In genomic region chr1:1359668-1360468, GRCh38 we compare ENCODE assay signal across 10 cellular contexts. TPM values are rescaled to one million over a fixed set of nuclear protein-coding genes. Genes with fewer than 3 reads are reported as not detected.
DNase-seq lines count a peak whose midpoint lies in the region; ATAC-seq and TF ChIP-seq lines count a peak whose summit lies in the region.
"Had no signal": no experiment of that assay in that cellular context is flagged by ENCODE, and none has a peak within 500 bp of the region (broad histone marks: within the 10 kb centered on the region; RNA-seq: fewer than 3 reads in every experiment).

No MANE protein-coding gene starts in this region.

- H3K27ac ChIP-seq in Panc1 (ENCODE audit: low read length) (peak overlapping the region; percentile 93), fibroblast of lung (ENCODE audit: insufficient read depth, low read length) (peak overlapping the region; percentile 96), neuronal stem cell (replicated peaks; ENCODE audit: low read length) (peak overlapping the region; percentile 88)
- H3K27ac ChIP-seq: HL-60 had no signal

- H4K8ac ChIP-seq in neuronal stem cell (ENCODE audit: low read depth, low read length) = no peak overlapping the region

- no peaks in the 10 kb centered on the region for H4K20me1 ChIP-seq in fibroblast of lung (ENCODE audit: control insufficient read depth, extremely low read depth, insufficient read depth, low read length)

- H2BK120ac ChIP-seq in neuronal stem cell (ENCODE audit: low read depth, low read length) = no peak overlapping the region

- H3K9me3 ChIP-seq in Panc1 (ENCODE audit: control insufficient read depth, insufficient read depth, low read depth, low read length) (no peaks in the 10 kb centered on the region), fibroblast of lung (ENCODE audit: control insufficient read depth, insufficient read depth, low read depth, low read length) (no peaks in the 10 kb centered on the region), neuronal stem cell (replicated peaks in 1 of 2; ENCODE audit: control insufficient read depth in 2 of 2, insufficient read depth in 1 of 2, low read depth in 1 of 2, low read length in 2 of 2) (no peaks in the 10 kb centered on the region)

- ATAC-seq in Panc1 = peak; percentile 13
- no peak for ATAC-seq in GM19463 (IDR thresholded peaks at IDR 0.05; ENCODE audit: unreplicated experiment)

- H3K14ac ChIP-seq in neuronal stem cell (ENCODE audit: low read length) = peak overlapping the region; percentile 48

- intact Hi-C loops in Panc1 (cut with micrococcal nuclease; ENCODE audit: unreplicated experiment) = no loop called here

- peak overlapping the region; percentile 65 for H3K9ac ChIP-seq in fibroblast of lung (ENCODE audit: insufficient read depth, low read length)
- H3K9ac ChIP-seq in neuronal stem cell (ENCODE audit: low read depth, low read length, poor library complexity) = peak overlapping the region; percentile 78

- peaks cover 33% of the 10 kb centered on the region for H3K79me2 ChIP-seq in fibroblast of lung (ENCODE audit: control insufficient read depth, insufficient read depth, low read length)

- peak overlapping the region; percentile 87 for H2BK12ac ChIP-seq in neuronal stem cell (ENCODE audit: low read length)

- H2AFZ ChIP-seq in fibroblast of lung (ENCODE audit: low read length) = no peak overlapping the region
- peak overlapping the region; percentile 74 for H2AFZ ChIP-seq in neuronal stem cell (ENCODE audit: low read length)

- peak overlapping the region; percentile 93 for H3K18ac ChIP-seq in neuronal stem cell (ENCODE audit: low read length)

- peak overlapping the region; percentile 70 for H2BK5ac ChIP-seq in neuronal stem cell (ENCODE audit: low read length)

- BruUV-seq in Panc1 (replicated peaks; lab: Mats Ljungman, UMichigan) = no TSS peak

- POLR2A ChIA-PET in Panc1 (lab: Charles Lee) = no interaction called here

- H2BK15ac ChIP-seq in neuronal stem cell (ENCODE audit: low read length) = peak overlapping the region; percentile 70

- peak overlapping the region; percentile 94 for H2AK5ac ChIP-seq in neuronal stem cell (ENCODE audit: low read depth, low read length)

- H3K4me1 ChIP-seq in Panc1 (ENCODE audit: control insufficient read depth, insufficient read depth, low read length) (peaks cover 57% of the 10 kb centered on the region), fibroblast of lung (ENCODE audit: control insufficient read depth, extremely low read depth, insufficient read depth, low read length) (peaks cover 32% of the 10 kb centered on the region), neuronal stem cell (ENCODE audit: control insufficient read depth in 2 of 2, insufficient read depth in 1 of 2, low read depth in 1 of 2, low read length in 2 of 2) (peaks cover 43 to 54% of the 10 kb centered on the region in 2 donors)

- no CpG with 5 or more reads among the region's 28 CpGs for WGBS in neuronal stem cell (ENCODE audit: extremely low coverage in 2 of 2, insufficient read length in 2 of 2, insufficient replicate concordance in 1 of 2), 2 donors

- H3K4me3 ChIP-seq in AG09309 (ENCODE audit: control insufficient read depth, low read depth, low read length) (peak overlapping the region; percentile 38), Panc1 (ENCODE audit: low read depth in 2 of 2, low read length in 2 of 2) (no peak overlapping the region), fibroblast of lung (replicated peaks in 1 of 4; ENCODE audit: control extremely low read depth in 1 of 4, insufficient read depth in 1 of 4, low read depth in 3 of 4, low read length in 4 of 4) (peak overlapping the region in 1 of 4 experiments; percentile 98), neuronal stem cell (ENCODE audit: low read length in 2 of 2) (peak overlapping the region in 1 of 2 donors; percentile 19)

- no peak overlapping the region for H4K91ac ChIP-seq in neuronal stem cell (ENCODE audit: low read depth, low read length, poor library complexity)

- peaks cover 3% of the 10 kb centered on the region for H3K79me1 ChIP-seq in neuronal stem cell (ENCODE audit: low read depth, low read length)

- peak overlapping the region; percentile 87 for H3K4me2 ChIP-seq in fibroblast of lung (ENCODE audit: extremely low read depth, insufficient read depth, low read length)
- no peak overlapping the region for H3K4me2 ChIP-seq in neuronal stem cell (ENCODE audit: insufficient read depth, low read length, poor library complexity, severe bottlenecking)

- H3K27me3 ChIP-seq in Panc1 (ENCODE audit: control insufficient read depth, insufficient read depth, low read length) = no peaks in the 10 kb centered on the region
- H3K27me3 ChIP-seq in fibroblast of lung (ENCODE audit: control insufficient read depth, insufficient read depth, low read length) = no peaks in the 10 kb centered on the region
- peaks cover 0 to 6% (median 4%) of the 10 kb centered on the region in 3 experiments for H3K27me3 ChIP-seq in neuronal stem cell (ENCODE audit: control insufficient read depth in 3 of 3, insufficient read depth in 3 of 3, low read depth in 1 of 3, low read length in 3 of 3)

- H3K36me3 ChIP-seq in Panc1 (ENCODE audit: control insufficient read depth, insufficient read depth, low read length) (no peaks in the 10 kb centered on the region), fibroblast of lung (ENCODE audit: control insufficient read depth, insufficient read depth, low read length) (peaks cover under 1% of the 10 kb centered on the region), neuronal stem cell (replicated peaks in 1 of 2; ENCODE audit: control insufficient read depth in 2 of 2, insufficient read depth in 2 of 2, low read length in 2 of 2) (no peaks in the 10 kb centered on the region)

- in situ Hi-C loops in Panc1 (cut with HindIII; ENCODE audit: low pct_unique_long_range_greater_than_20kb, low sequenced_read_pairs) = no loop called here

- DNase-seq in AG09309 (ENCODE audit: low read depth) = peak; percentile 70
- no peak for DNase-seq in Panc1 (ENCODE audit: low read depth, low spot score)
- DNase-seq in fibroblast of lung (ENCODE audit: low read depth in 2 of 2) = peak; percentile 64 to 86
- no peak for DNase-seq in neuronal stem cell (ENCODE audit: low spot score)
- DNase-seq in NCI-H1417 (lab: John Stamatoyannopoulos, UW) = no peak
- no peak for DNase-seq in NAMALWA (ENCODE audit: low spot score)
- DNase-seq in dermis blood vessel endothelial cell = no peak
- DNase-seq: activated CD8-positive, alpha-beta memory T cell treated with anti-CD3 and anti-CD28 coated beads, Interleukin-2, amount 50 U/mL, for 48 hours had no signal

- no peak overlapping the region for H3K4ac ChIP-seq in neuronal stem cell (ENCODE audit: low read length)

- no peak overlapping the region for H3K23ac ChIP-seq in neuronal stem cell (ENCODE audit: low read depth, low read length, poor library complexity)

- TF ChIP-seq CTCF in AG09309 (IDR thresholded peaks at IDR 0.05; ENCODE audit: control insufficient read depth, insufficient read depth, low read depth, low read length, missing control alignments) (no peak), Panc1 (IDR thresholded peaks at IDR 0.05) (no peak), fibroblast of lung (conservative IDR thresholded peaks at IDR 0.05 in 1 of 2, IDR thresholded peaks at IDR 0.05 in 1 of 2; ENCODE audit: low read depth in 1 of 2, low read length in 2 of 2) (no peak)

- CTCF ChIA-PET in Panc1 (lab: Charles Lee) = no interaction called here

RNA-seq across cellular contexts. Expression of gene MXRA8, which starts 1.5 kb away (rescaled TPM):
- total RNA-seq in Panc1 (2021; ENCODE audit: unreplicated experiment) = 96.0 TPM
- 202 TPM for polyA plus RNA-seq in Panc1 (2012; ENCODE audit: insufficient read length)
- total RNA-seq in fibroblast of lung = 262 and 397 TPM in 2 replicates
- 205 and 239 TPM in 2 replicates for polyA plus RNA-seq in fibroblast of lung
- polyA plus RNA-seq in fibroblast of lung (2012) = 320 and 409 TPM in 2 replicates
- 638 and 877 TPM in 2 replicates for polyA minus RNA-seq in fibroblast of lung (ENCODE audit: low replicate concordance)
- 14.0 TPM for polyA plus RNA-seq in neuronal stem cell (2013, experiment 1 of 2)
- 13.2 TPM for polyA plus RNA-seq in neuronal stem cell (2013, experiment 2 of 2)
- total RNA-seq in dermis blood vessel endothelial cell = 0.56 and 1.7 TPM in 2 replicates

RNA-seq across cellular contexts. Expression of gene DVL1, which starts 10.7 kb away (rescaled TPM):
- total RNA-seq in Panc1 (2021; ENCODE audit: unreplicated experiment) = 144 TPM
- polyA plus RNA-seq in Panc1 (2012; ENCODE audit: insufficient read length) = 221 TPM
- 78.3 and 107 TPM in 2 replicates for total RNA-seq in fibroblast of lung
- polyA plus RNA-seq in fibroblast of lung = 9.1 and 12.5 TPM in 2 replicates
- polyA plus RNA-seq in fibroblast of lung (2012) = 23.4 and 43.6 TPM in 2 replicates
- 14.8 and 16.0 TPM in 2 replicates for polyA minus RNA-seq in fibroblast of lung (ENCODE audit: low replicate concordance)
- 31.8 TPM for polyA plus RNA-seq in neuronal stem cell (2013, experiment 1 of 2)
- polyA plus RNA-seq in neuronal stem cell (2013, experiment 2 of 2) = 31.9 TPM
- 43.5 and 54.6 TPM in 2 replicates for total RNA-seq in dermis blood vessel endothelial cell

RNA-seq across cellular contexts. Expression of gene AURKAIP1, which starts 15.1 kb away (rescaled TPM):
- total RNA-seq in Panc1 (2021; ENCODE audit: unreplicated experiment) (335 TPM), fibroblast of lung (83.2 and 85.2 TPM in 2 replicates), dermis blood vessel endothelial cell (80.2 and 106 TPM in 2 replicates)
- 354 TPM for polyA plus RNA-seq in Panc1 (2012; ENCODE audit: insufficient read length)
- polyA plus RNA-seq in fibroblast of lung = 42.2 and 66.9 TPM in 2 replicates
- 92.6 and 179 TPM in 2 replicates for polyA plus RNA-seq in fibroblast of lung (2012)
- 7.1 and 8.1 TPM in 2 replicates for polyA minus RNA-seq in fibroblast of lung (ENCODE audit: low replicate concordance)
- polyA plus RNA-seq in neuronal stem cell (2013, experiment 1 of 2) = 61.8 TPM
- polyA plus RNA-seq in neuronal stem cell (2013, experiment 2 of 2) = 60.5 TPM

RNA-seq across cellular contexts. Expression of gene TAS1R3, which starts 28.8 kb away (rescaled TPM):
- total RNA-seq in Panc1 (2021; ENCODE audit: unreplicated experiment) = 0.31 TPM
- polyA plus RNA-seq in Panc1 (2012; ENCODE audit: insufficient read length) = 0.55 TPM
- 0.17 and 0.26 TPM in 2 replicates for total RNA-seq in fibroblast of lung
- 0.01 and 0.02 TPM in 2 replicates for polyA plus RNA-seq in fibroblast of lung
- polyA plus RNA-seq in fibroblast of lung (2012) = 0.06 and 0.13 TPM in 2 replicates
- not detected in 2 replicates for polyA minus RNA-seq in fibroblast of lung (ENCODE audit: low replicate concordance)
- 0.14 TPM for polyA plus RNA-seq in neuronal stem cell (2013, experiment 1 of 2)
- 0.12 TPM for polyA plus RNA-seq in neuronal stem cell (2013, experiment 2 of 2)
- 0.28 and 0.85 TPM in 2 replicates for total RNA-seq in dermis blood vessel endothelial cell

RNA-seq across cellular contexts. Expression of gene CPTP, which starts 35.3 kb away (rescaled TPM):
- total RNA-seq in Panc1 (2021; ENCODE audit: unreplicated experiment) = 52.2 TPM
- polyA plus RNA-seq in Panc1 (2012; ENCODE audit: insufficient read length) = 54.5 TPM
- total RNA-seq in fibroblast of lung = 9.0 and 10.1 TPM in 2 replicates
- 6.0 and 6.2 TPM in 2 replicates for polyA plus RNA-seq in fibroblast of lung
- polyA plus RNA-seq in fibroblast of lung (2012) = 13.5 and 18.1 TPM in 2 replicates
- 4.4 and 5.6 TPM in 2 replicates for polyA minus RNA-seq in fibroblast of lung (ENCODE audit: low replicate concordance)
- 9.4 TPM for polyA plus RNA-seq in neuronal stem cell (2013, experiment 1 of 2)
- polyA plus RNA-seq in neuronal stem cell (2013, experiment 2 of 2) = 9.2 TPM
- 21.6 and 33.3 TPM in 2 replicates for total RNA-seq in dermis blood vessel endothelial cell

Comparison
In these comparisons a context has a peak if more than half of its experiments do, and no peak if none do; other contexts are left out.
1. DNase-seq: peak in AG09309 (single experiment) and fibroblast of lung (2 of 2); none in Panc1 (single experiment), neuronal stem cell (single experiment), NCI-H1417 (0 of 3), NAMALWA (single experiment) and dermis blood vessel endothelial cell (single experiment).
2. RNA of gene MXRA8, which starts 1.5 kb away (total RNA-seq): 262 to 397 TPM in fibroblast of lung and 96.0 TPM in Panc1 (single experiment); 0.56 to 1.7 TPM in dermis blood vessel endothelial cell; every median in the first group is over 10 times any median in the second.
3. Peak in every context shown above with its lines, with median percentiles within 50 percentile points of each other: H3K27ac ChIP-seq.